Comparison of ENCODE assay signal across 22 cellular contexts in the genomic region with DNA sequence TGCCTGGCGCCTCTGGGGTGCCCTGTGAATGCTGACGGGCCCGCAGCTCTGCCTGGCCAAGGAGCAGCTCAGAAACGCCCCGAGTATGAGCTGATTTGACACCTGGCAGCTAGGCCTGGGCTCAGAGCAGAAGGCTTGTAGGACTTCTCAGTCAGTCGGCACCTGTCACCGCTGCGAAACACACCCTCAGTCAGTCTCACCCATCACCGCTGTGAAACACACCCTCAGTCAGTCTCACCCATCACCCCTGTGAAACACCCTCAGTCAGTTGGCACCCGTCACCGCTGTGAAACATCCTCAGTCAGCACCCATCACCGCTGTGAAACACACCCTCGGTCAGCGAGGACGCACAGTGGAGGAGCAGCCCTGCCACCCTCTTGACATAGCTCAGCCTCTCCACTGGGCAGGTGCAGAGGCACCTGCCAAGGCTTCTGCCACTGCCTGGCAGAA.
DNase-seq lines count a peak whose midpoint lies in the region; ATAC-seq and TF ChIP-seq lines count a peak whose summit lies in the region.
"Had no signal": no experiment of that assay in that cellular context is flagged by ENCODE, and none has a peak within 500 bp of the region (broad histone marks: within the 10 kb centered on the region; RNA-seq: fewer than 3 reads in every experiment).

No MANE protein-coding gene starts in this region.

- H3K4me3 Mint-ChIP-seq in immature natural killer cell = peak overlapping the region; percentile 42 to 89 (median 67)
- no peak overlapping the region for H3K4me3 Mint-ChIP-seq in glutamatergic neuron (ENCODE audit: unreplicated experiment)
- H3K4me3 Mint-ChIP-seq: activated naive CD8-positive, alpha-beta T cell treated with anti-CD3 and anti-CD28 coated beads for 36 hours; activated T-cell treated with anti-CD3 and anti-CD28 coated beads, Interleukin-2, amount 50 U/mL, for 4 hours; dendritic cell treated with granulocyte-macrophage colony-stimulating factor and Interleukin-4, amounts not matched to agents 40 ng/mL and 50 ng/mL, for 4 days; mesothelial cell of epicardium; neural crest cell; T-helper 1 cell treated with Interleukin-12 subunit alpha and Interleukin-12 subunit beta and Interleukin-4 antibody, amounts not matched to agents 30 μg/mL and 1 μg/mL, for 36 hours had no signal

- H3K27me3 ChIP-seq in H7 (ENCODE audit: control insufficient read depth, insufficient read depth, low read length) = no peaks in the 10 kb centered on the region
- H3K27me3 ChIP-seq: brain microvascular endothelial cell had no signal

- no peak for ATAC-seq in HG03097 (IDR thresholded peaks at IDR 0.05; ENCODE audit: low FRiP score, unreplicated experiment)
- ATAC-seq: activated T-cell treated with anti-CD3 and anti-CD28 coated beads, Interleukin-2, amount 50 U/mL, for 4 hours; Right ventricle myocardium inferior had no signal

- H3K36me3 Mint-ChIP-seq in immature natural killer cell = peaks cover 0 to 11% (median 0%) of the 10 kb centered on the region in 3 donors
- peaks cover 8% of the 10 kb centered on the region for H3K36me3 Mint-ChIP-seq in glutamatergic neuron (ENCODE audit: unreplicated experiment)
- H3K36me3 Mint-ChIP-seq: activated naive CD8-positive, alpha-beta T cell treated with anti-CD3 and anti-CD28 coated beads for 36 hours; mesothelial cell of epicardium had no signal

- peaks cover 84 to 89% of the 10 kb centered on the region in 2 donors for H3K4me1 Mint-ChIP-seq in immature natural killer cell
- peaks cover 56% of the 10 kb centered on the region for H3K4me1 Mint-ChIP-seq in glutamatergic neuron (ENCODE audit: low read depth, unreplicated experiment)
- H3K4me1 Mint-ChIP-seq: activated naive CD8-positive, alpha-beta T cell treated with anti-CD3 and anti-CD28 coated beads for 36 hours had no signal

- no peak for TF ChIP-seq CTCF in glutamatergic neuron (IDR thresholded peaks at IDR 0.05; ENCODE audit: partially characterized antibody, unreplicated experiment)

- H3K27me3 Mint-ChIP-seq in immature natural killer cell (ENCODE audit: low read depth in 3 of 3) (peaks cover 4 to 10% (median 6%) of the 10 kb centered on the region in 3 donors), glutamatergic neuron (ENCODE audit: unreplicated experiment) (peaks cover 21% of the 10 kb centered on the region)
- H3K27me3 Mint-ChIP-seq: activated naive CD8-positive, alpha-beta T cell treated with anti-CD3 and anti-CD28 coated beads for 36 hours had no signal

- no peaks in the 10 kb centered on the region for H3K9me3 Mint-ChIP-seq in immature natural killer cell
- peaks cover 24% of the 10 kb centered on the region for H3K9me3 Mint-ChIP-seq in glutamatergic neuron (ENCODE audit: unreplicated experiment)
- H3K9me3 Mint-ChIP-seq: activated naive CD8-positive, alpha-beta T cell treated with anti-CD3 and anti-CD28 coated beads for 36 hours; activated T-cell treated with anti-CD3 and anti-CD28 coated beads, Interleukin-2, amount 50 U/mL, for 4 hours; dendritic cell treated with granulocyte-macrophage colony-stimulating factor and Interleukin-4, amounts not matched to agents 40 ng/mL and 50 ng/mL, for 4 days; mesothelial cell of epicardium; neural crest cell; T-helper 1 cell treated with Interleukin-12 subunit alpha and Interleukin-12 subunit beta and Interleukin-4 antibody, amounts not matched to agents 30 μg/mL and 1 μg/mL, for 36 hours had no signal

- H3K4me3 ChIP-seq in H7 (ENCODE audit: insufficient read depth, low read depth, low read length) = no peak overlapping the region
- H3K4me3 ChIP-seq: HAP-1 had no signal

- H3K27ac Mint-ChIP-seq in immature natural killer cell = peak overlapping the region; percentile 91 to 99 (median 96)
- H3K27ac Mint-ChIP-seq in glutamatergic neuron (ENCODE audit: unreplicated experiment) = no peak overlapping the region
- H3K27ac Mint-ChIP-seq: activated naive CD8-positive, alpha-beta T cell treated with anti-CD3 and anti-CD28 coated beads for 36 hours; dendritic cell treated with granulocyte-macrophage colony-stimulating factor and Interleukin-4, amounts not matched to agents 40 ng/mL and 50 ng/mL, for 4 days; mesothelial cell of epicardium; T-helper 1 cell treated with Interleukin-12 subunit alpha and Interleukin-12 subunit beta and Interleukin-4 antibody, amounts not matched to agents 30 μg/mL and 1 μg/mL, for 36 hours had no signal

- H3K36me3 ChIP-seq in H7 (replicated peaks; ENCODE audit: control insufficient read depth, insufficient read depth, low read length) = no peaks in the 10 kb centered on the region
- H3K36me3 ChIP-seq: brain microvascular endothelial cell, HAP-1, WERI-Rb-1 had no signal

- DNase-seq in H7 = peak; percentile 16
- DNase-seq in NCI-H2029 treated with DMSO at 0.1 percent for 48 hours (lab: John Stamatoyannopoulos, UW) = peak; percentile 43
- peak; percentile 86 to 91 (median 90) for DNase-seq in immature natural killer cell
- DNase-seq in stimulated activated CD8-positive, alpha-beta memory T cell treated with anti-CD3 and anti-CD28 coated beads, Interleukin-7, amount 100 ng/mL, for 4 hours (ENCODE audit: low read depth in 2 of 2) = peak; percentile 26 to 27
- DNase-seq in glutamatergic neuron = no peak
- no peak for DNase-seq in retina
- DNase-seq: activated CD4-positive, alpha-beta T cell treated with anti-CD3 and anti-CD28 coated beads, Interleukin-2, amount 50 U/mL, for 4 hours; activated naive CD8-positive, alpha-beta T cell treated with anti-CD3 and anti-CD28 coated beads for 36 hours; activated T-cell treated with anti-CD3 and anti-CD28 coated beads, Interleukin-2, amount 50 U/mL, for 4 hours; AML-193; brain microvascular endothelial cell; COR-L47; erythroblast; KBM-7; WERI-Rb-1 had no signal

Comparison
In these comparisons a context has a peak if more than half of its experiments do, and no peak if none do; other contexts are left out.
1. DNase-seq: peak in H7 (single experiment), NCI-H2029 treated with DMSO at 0.1 percent for 48 hours (single experiment), immature natural killer cell (3 of 3) and stimulated activated CD8-positive, alpha-beta memory T cell treated with anti-CD3 and anti-CD28 coated beads, Interleukin-7, amount 100 ng/mL, for 4 hours (2 of 2); none in glutamatergic neuron (single experiment) and retina (single experiment).